19 cellular contexts compared by ENCODE assay signal in genomic region chr7:18808026-18808425, GRCh38.
"Had no signal": no experiment of that assay in that cellular context is flagged by ENCODE, and none has a peak within 500 bp of the region (broad histone marks: within the 10 kb centered on the region; RNA-seq: fewer than 3 reads in every experiment).

No MANE protein-coding gene starts in this region.

- H3K4me3 ChIP-seq: lower lobe of right lung, prostate gland, right atrium auricular region, stomach, thyroid gland had no signal

- H3K36me3 ChIP-seq: lower lobe of right lung, prostate gland, right atrium auricular region, stomach, thyroid gland had no signal

- H3K27ac ChIP-seq: lower lobe of right lung, prostate gland, right atrium auricular region, stomach, thyroid gland had no signal

- H3K4me3 Mint-ChIP-seq: effector memory CD8-positive, alpha-beta T cell; memory B cell; naive B cell; natural killer cell treated with Interleukin-12 subunit alpha and Interleukin-12 subunit beta and Interleukin-15 and Interleukin-18, amount 100 ng/mL, for 72 hours; neural crest cell; stimulated activated effector memory CD8-positive, alpha-beta T cell treated with anti-CD3 and anti-CD28 coated beads, Interleukin-12 subunit alpha, Interleukin-12 subunit beta, amount 100 ng/mL, for 72 hours; type B pancreatic cell had no signal

- DNase-seq: cortex of kidney; effector memory CD8-positive, alpha-beta T cell; erythroblast; left ventricle myocardium superior; lower lobe of right lung; naive B cell; nucleus accumbens; stimulated activated CD4-positive, alpha-beta T cell treated with anti-CD3 and anti-CD28 coated beads, Interleukin-2, amount 100 ng/mL, for 24 hours; stimulated activated CD4-positive, alpha-beta T cell treated with anti-CD3 and anti-CD28 coated beads, Interleukin-4, amount 100 ng/mL, for 24 hours; stimulated activated naive CD4-positive, alpha-beta T cell treated with Interleukin-2 at 50 U/mL for 16 hours; stomach; thyroid gland had no signal

- H3K27me3 Mint-ChIP-seq: effector memory CD8-positive, alpha-beta T cell; memory B cell; naive B cell; natural killer cell treated with Interleukin-12 subunit alpha and Interleukin-12 subunit beta and Interleukin-15 and Interleukin-18, amount 100 ng/mL, for 72 hours; type B pancreatic cell had no signal

- H3K4me1 ChIP-seq: lower lobe of right lung, prostate gland, right atrium auricular region, stomach, thyroid gland had no signal

- H3K27ac Mint-ChIP-seq: effector memory CD8-positive, alpha-beta T cell; memory B cell; naive B cell; natural killer cell treated with Interleukin-12 subunit alpha and Interleukin-12 subunit beta and Interleukin-15 and Interleukin-18, amount 100 ng/mL, for 72 hours; stimulated activated effector memory CD8-positive, alpha-beta T cell treated with anti-CD3 and anti-CD28 coated beads, Interleukin-12 subunit alpha, Interleukin-12 subunit beta, amount 100 ng/mL, for 72 hours; type B pancreatic cell had no signal

- H3K9me3 ChIP-seq: lower lobe of right lung, prostate gland, thyroid gland had no signal

- H3K27me3 ChIP-seq: right atrium auricular region, stomach, thyroid gland had no signal

- H3K4me1 Mint-ChIP-seq: memory B cell; naive B cell; stimulated activated effector memory CD8-positive, alpha-beta T cell treated with anti-CD3 and anti-CD28 coated beads, Interleukin-12 subunit alpha, Interleukin-12 subunit beta, amount 100 ng/mL, for 72 hours had no signal

- H3K36me3 Mint-ChIP-seq: stimulated activated effector memory CD8-positive, alpha-beta T cell treated with anti-CD3 and anti-CD28 coated beads, Interleukin-12 subunit alpha, Interleukin-12 subunit beta, amount 100 ng/mL, for 72 hours; type B pancreatic cell had no signal
